In the genomic region with DNA sequence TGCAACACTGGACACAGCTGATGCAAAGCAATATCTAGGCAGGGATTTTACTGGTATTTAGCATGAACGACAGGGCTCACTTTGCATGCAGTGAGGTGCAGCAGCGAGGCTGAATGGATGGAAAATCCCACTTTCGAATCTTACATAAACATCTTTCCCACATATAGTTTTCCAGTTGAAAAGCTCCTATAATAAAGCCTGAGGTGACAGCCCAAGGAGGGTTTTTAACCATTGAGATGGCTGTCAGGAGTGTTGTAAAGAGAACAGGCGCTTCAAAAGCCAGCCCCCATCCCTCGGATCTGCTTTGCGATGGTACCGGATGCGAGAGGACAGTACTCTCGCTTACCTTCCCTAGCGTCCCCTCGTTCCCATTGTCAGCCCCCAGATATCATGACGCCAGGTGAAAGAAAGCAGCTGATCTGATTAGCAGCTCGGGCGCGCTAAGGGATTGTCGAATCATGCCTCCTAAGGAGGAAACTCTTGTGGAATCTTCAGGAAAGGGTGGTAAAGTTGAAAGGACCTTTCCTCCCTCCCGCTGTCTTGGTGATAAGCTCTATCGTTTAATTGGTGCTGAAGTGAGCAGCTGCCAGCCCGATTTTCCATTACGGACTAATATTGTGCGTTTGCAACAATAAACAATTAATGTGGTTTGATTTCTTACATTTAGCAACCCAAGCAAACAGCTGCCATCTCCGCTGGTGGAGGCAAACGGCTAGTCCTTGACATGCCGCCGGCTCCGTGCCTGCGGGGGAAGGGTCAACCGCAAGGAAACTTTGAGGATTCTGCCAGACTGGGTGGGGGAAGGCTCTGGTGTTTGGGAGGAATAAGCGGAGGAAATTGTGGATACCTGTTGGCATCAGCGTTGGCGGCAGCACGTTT, we compare ENCODE assay signal across 2 cellular contexts.
TF ChIP-seq lines count a peak whose summit lies in the region.

No MANE protein-coding gene starts in this region.

TF ChIP-seq in SK-N-SH, 30 proteins besides CTCF, POLR2A, EP300 and RAD21:
- TF ChIP-seq, protein P1, sequence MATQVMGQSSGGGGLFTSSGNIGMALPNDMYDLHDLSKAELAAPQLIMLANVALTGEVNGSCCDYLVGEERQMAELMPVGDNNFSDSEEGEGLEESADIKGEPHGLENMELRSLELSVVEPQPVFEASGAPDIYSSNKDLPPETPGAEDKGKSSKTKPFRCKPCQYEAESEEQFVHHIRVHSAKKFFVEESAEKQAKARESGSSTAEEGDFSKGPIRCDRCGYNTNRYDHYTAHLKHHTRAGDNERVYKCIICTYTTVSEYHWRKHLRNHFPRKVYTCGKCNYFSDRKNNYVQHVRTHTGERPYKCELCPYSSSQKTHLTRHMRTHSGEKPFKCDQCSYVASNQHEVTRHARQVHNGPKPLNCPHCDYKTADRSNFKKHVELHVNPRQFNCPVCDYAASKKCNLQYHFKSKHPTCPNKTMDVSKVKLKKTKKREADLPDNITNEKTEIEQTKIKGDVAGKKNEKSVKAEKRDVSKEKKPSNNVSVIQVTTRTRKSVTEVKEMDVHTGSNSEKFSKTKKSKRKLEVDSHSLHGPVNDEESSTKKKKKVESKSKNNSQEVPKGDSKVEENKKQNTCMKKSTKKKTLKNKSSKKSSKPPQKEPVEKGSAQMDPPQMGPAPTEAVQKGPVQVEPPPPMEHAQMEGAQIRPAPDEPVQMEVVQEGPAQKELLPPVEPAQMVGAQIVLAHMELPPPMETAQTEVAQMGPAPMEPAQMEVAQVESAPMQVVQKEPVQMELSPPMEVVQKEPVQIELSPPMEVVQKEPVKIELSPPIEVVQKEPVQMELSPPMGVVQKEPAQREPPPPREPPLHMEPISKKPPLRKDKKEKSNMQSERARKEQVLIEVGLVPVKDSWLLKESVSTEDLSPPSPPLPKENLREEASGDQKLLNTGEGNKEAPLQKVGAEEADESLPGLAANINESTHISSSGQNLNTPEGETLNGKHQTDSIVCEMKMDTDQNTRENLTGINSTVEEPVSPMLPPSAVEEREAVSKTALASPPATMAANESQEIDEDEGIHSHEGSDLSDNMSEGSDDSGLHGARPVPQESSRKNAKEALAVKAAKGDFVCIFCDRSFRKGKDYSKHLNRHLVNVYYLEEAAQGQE (IDR thresholded peaks at IDR 0.05; ENCODE audit: low read depth, low read length), result no peak
- no peak for TF ChIP-seq EZH2phosphoT487 (IDR thresholded peaks at IDR 0.05; ENCODE audit: borderline replicate concordance, low read depth)
- TF ChIP-seq MEF2A (IDR thresholded peaks at IDR 0.05; ENCODE audit: borderline replicate concordance, low read depth), result no peak
- TF ChIP-seq GATA2 (CRISPR knock-in tag; IDR thresholded peaks at IDR 0.05), result no peak
- TF ChIP-seq POLR2AphosphoS5 (IDR thresholded peaks at IDR 0.05; ENCODE audit: low read depth, low read length), result no peak
- no peak for TF ChIP-seq FOXJ3 (CRISPR knock-in tag; IDR thresholded peaks at IDR 0.05)
- TF ChIP-seq NRF1 (IDR thresholded peaks at IDR 0.05; ENCODE audit: low read depth, low read length), result no peak
- no peak for TF ChIP-seq JUND (IDR thresholded peaks at IDR 0.05)
- TF ChIP-seq, protein P2, sequence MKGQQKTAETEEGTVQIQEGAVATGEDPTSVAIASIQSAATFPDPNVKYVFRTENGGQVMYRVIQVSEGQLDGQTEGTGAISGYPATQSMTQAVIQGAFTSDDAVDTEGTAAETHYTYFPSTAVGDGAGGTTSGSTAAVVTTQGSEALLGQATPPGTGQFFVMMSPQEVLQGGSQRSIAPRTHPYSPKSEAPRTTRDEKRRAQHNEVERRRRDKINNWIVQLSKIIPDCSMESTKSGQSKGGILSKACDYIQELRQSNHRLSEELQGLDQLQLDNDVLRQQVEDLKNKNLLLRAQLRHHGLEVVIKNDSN (IDR thresholded peaks at IDR 0.05; ENCODE audit: borderline replicate concordance, low read depth), result no peak
- TF ChIP-seq, protein P3, sequence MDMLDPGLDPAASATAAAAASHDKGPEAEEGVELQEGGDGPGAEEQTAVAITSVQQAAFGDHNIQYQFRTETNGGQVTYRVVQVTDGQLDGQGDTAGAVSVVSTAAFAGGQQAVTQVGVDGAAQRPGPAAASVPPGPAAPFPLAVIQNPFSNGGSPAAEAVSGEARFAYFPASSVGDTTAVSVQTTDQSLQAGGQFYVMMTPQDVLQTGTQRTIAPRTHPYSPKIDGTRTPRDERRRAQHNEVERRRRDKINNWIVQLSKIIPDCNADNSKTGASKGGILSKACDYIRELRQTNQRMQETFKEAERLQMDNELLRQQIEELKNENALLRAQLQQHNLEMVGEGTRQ (IDR thresholded peaks at IDR 0.05; ENCODE audit: borderline replicate concordance, low read depth, low read length), result no peak
- no peak for TF ChIP-seq NFIC (IDR thresholded peaks at IDR 0.05; ENCODE audit: borderline replicate concordance)
- no peak for TF ChIP-seq CHD2 (IDR thresholded peaks at IDR 0.05; ENCODE audit: low read length, partially characterized antibody)
- TF ChIP-seq FOXM1 (IDR thresholded peaks at IDR 0.05; ENCODE audit: low read depth), result no peak
- TF ChIP-seq RFX5 (IDR thresholded peaks at IDR 0.05; ENCODE audit: low read length), result no peak
- TF ChIP-seq SMC3 (IDR thresholded peaks at IDR 0.05; ENCODE audit: low read depth, low read length), result no peak
- TF ChIP-seq, protein P4, sequence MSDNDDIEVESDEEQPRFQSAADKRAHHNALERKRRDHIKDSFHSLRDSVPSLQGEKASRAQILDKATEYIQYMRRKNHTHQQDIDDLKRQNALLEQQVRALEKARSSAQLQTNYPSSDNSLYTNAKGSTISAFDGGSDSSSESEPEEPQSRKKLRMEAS (IDR thresholded peaks at IDR 0.05; ENCODE audit: low read depth), result no peak
- no peak for TF ChIP-seq YY1 (IDR thresholded peaks at IDR 0.05; ENCODE audit: low read depth)
- TF ChIP-seq, protein P5, sequence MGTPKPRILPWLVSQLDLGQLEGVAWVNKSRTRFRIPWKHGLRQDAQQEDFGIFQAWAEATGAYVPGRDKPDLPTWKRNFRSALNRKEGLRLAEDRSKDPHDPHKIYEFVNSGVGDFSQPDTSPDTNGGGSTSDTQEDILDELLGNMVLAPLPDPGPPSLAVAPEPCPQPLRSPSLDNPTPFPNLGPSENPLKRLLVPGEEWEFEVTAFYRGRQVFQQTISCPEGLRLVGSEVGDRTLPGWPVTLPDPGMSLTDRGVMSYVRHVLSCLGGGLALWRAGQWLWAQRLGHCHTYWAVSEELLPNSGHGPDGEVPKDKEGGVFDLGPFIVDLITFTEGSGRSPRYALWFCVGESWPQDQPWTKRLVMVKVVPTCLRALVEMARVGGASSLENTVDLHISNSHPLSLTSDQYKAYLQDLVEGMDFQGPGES (IDR thresholded peaks at IDR 0.05; ENCODE audit: low read depth, low read length), result no peak
- no peak for TF ChIP-seq TEAD4 (IDR thresholded peaks at IDR 0.05; ENCODE audit: borderline replicate concordance, insufficient read depth)

TF ChIP-seq in SK-N-SH treated with all-trans-retinoic acid at 6 μM for 48 hours, 23 proteins besides CTCF, POLR2A, EP300 and RAD21 (continued from another document):
- TF ChIP-seq, protein P6, sequence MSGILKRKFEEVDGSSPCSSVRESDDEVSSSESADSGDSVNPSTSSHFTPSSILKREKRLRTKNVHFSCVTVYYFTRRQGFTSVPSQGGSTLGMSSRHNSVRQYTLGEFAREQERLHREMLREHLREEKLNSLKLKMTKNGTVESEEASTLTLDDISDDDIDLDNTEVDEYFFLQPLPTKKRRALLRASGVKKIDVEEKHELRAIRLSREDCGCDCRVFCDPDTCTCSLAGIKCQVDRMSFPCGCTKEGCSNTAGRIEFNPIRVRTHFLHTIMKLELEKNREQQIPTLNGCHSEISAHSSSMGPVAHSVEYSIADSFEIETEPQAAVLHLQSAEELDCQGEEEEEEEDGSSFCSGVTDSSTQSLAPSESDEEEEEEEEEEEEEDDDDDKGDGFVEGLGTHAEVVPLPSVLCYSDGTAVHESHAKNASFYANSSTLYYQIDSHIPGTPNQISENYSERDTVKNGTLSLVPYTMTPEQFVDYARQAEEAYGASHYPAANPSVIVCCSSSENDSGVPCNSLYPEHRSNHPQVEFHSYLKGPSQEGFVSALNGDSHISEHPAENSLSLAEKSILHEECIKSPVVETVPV (CRISPR knock-in tag; IDR thresholded peaks at IDR 0.05), result no peak
- TF ChIP-seq, protein P7, sequence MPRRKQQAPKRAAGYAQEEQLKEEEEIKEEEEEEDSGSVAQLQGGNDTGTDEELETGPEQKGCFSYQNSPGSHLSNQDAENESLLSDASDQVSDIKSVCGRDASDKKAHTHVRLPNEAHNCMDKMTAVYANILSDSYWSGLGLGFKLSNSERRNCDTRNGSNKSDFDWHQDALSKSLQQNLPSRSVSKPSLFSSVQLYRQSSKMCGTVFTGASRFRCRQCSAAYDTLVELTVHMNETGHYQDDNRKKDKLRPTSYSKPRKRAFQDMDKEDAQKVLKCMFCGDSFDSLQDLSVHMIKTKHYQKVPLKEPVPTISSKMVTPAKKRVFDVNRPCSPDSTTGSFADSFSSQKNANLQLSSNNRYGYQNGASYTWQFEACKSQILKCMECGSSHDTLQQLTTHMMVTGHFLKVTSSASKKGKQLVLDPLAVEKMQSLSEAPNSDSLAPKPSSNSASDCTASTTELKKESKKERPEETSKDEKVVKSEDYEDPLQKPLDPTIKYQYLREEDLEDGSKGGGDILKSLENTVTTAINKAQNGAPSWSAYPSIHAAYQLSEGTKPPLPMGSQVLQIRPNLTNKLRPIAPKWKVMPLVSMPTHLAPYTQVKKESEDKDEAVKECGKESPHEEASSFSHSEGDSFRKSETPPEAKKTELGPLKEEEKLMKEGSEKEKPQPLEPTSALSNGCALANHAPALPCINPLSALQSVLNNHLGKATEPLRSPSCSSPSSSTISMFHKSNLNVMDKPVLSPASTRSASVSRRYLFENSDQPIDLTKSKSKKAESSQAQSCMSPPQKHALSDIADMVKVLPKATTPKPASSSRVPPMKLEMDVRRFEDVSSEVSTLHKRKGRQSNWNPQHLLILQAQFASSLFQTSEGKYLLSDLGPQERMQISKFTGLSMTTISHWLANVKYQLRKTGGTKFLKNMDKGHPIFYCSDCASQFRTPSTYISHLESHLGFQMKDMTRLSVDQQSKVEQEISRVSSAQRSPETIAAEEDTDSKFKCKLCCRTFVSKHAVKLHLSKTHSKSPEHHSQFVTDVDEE (CRISPR knock-in tag; IDR thresholded peaks at IDR 0.05), result no peak
- TF ChIP-seq PPARA (CRISPR knock-in tag; IDR thresholded peaks at IDR 0.05; ENCODE audit: borderline replicate concordance), result no peak
- no peak for TF ChIP-seq SNAI2 (CRISPR knock-in tag; IDR thresholded peaks at IDR 0.05)
TF ChIP-seq in SK-N-SH treated with all-trans-retinoic acid at 6 μM for 48 hours: peak in this region for 0.
